8 cellular contexts compared by ENCODE assay signal in genomic region chr5:172983542-172984243, GRCh38. TPM values are rescaled to one million over a fixed set of nuclear protein-coding genes. Genes with fewer than 3 reads are reported as not detected.
A peak's percentile ranks its signal among the peaks of the same experiment; 100 is the strongest.
DNase-seq lines count a peak whose midpoint lies in the region; ATAC-seq and TF ChIP-seq lines count a peak whose summit lies in the region.

Gene ATP6V0E1 (plus strand): TSS chr5:172983771. CDS start chr5:172983861, 90 bp downstream.

- H3K36me3 ChIP-seq in SK-N-MC (ENCODE audit: insufficient read depth, low read length) (peaks cover 15% of the 10 kb centered on the region), gastroesophageal sphincter (peaks cover 0 to 26% of the 10 kb centered on the region in 2 donors), neutrophil (peaks cover 27% of the 10 kb centered on the region)

- H3K4me1 ChIP-seq in gastroesophageal sphincter (peaks cover 0 to 52% (median 7%) of the 10 kb centered on the region in 3 donors), neutrophil (ENCODE audit: control insufficient read depth in 1 of 2, insufficient read depth in 1 of 2, low read depth in 1 of 2, low read length in 1 of 2) (peaks cover 22 to 25% of the 10 kb centered on the region in 2 experiments)

- H3K4me1 Mint-ChIP-seq in activated naive CD4-positive, alpha-beta T cell treated with anti-CD3 and anti-CD28 coated beads, Interleukin-2, amount 10 ng/mL, durations not matched to agents 7 days and 5 days: peaks cover 27% of the 10 kb centered on the region

- peak; percentile 96 for ATAC-seq in gastroesophageal sphincter

- peak within 1 kb of the TSS; percentile 91 for H3K9ac ChIP-seq in SK-N-MC (ENCODE audit: insufficient read length)

- H3K27me3 Mint-ChIP-seq in activated naive CD4-positive, alpha-beta T cell treated with anti-CD3 and anti-CD28 coated beads, Interleukin-2, amount 10 ng/mL, durations not matched to agents 7 days and 5 days: no peaks in the 10 kb centered on the region

- DNase-seq in GM04504 (ENCODE audit: low read depth) (peak; percentile 88), HFF-Myc (ENCODE audit: extremely low read depth, low read depth) (peak; percentile 72), NAMALWA (ENCODE audit: low spot score) (peak; percentile 95), SK-N-MC (ENCODE audit: low read depth, low spot score) (no peak), substantia nigra (lab: John Stamatoyannopoulos, UW) (peak; percentile 68 to 98 (median 94))
- peak; percentile 97 for DNase-seq in activated naive CD4-positive, alpha-beta T cell treated with anti-CD3 and anti-CD28 coated beads, Interleukin-2, amount 10 ng/mL, durations not matched to agents 7 days and 5 days

- peaks cover 30% of the 10 kb centered on the region for H3K36me3 Mint-ChIP-seq in activated naive CD4-positive, alpha-beta T cell treated with anti-CD3 and anti-CD28 coated beads, Interleukin-2, amount 10 ng/mL, durations not matched to agents 7 days and 5 days

- CTCF ChIA-PET in activated naive CD4-positive, alpha-beta T cell treated with anti-CD3 and anti-CD28 coated beads, Interleukin-2, amount 10 ng/mL, durations not matched to agents 7 days and 5 days (lab: Charles Lee): interaction anchor here (0.7 to 2.9 kb wide), 16 partner anchors 10 to 348 kb away, joined by 3 to 23 read pairs (median 4); no protein-coding TSS in a partner anchor

- no peaks in the 10 kb centered on the region for H3K9me3 ChIP-seq in SK-N-MC (ENCODE audit: low read depth, low read length)
- no peaks in the 10 kb centered on the region for H3K9me3 ChIP-seq in gastroesophageal sphincter
- no peaks in the 10 kb centered on the region for H3K9me3 ChIP-seq in neutrophil

- no peak for TF ChIP-seq EP300 in gastroesophageal sphincter (IDR thresholded peaks at IDR 0.05)

- WGBS in gastroesophageal sphincter (ENCODE audit: low coverage in 1 of 2), 2 donors: 0% methylated on average over 5 of the region's 49 CpGs; no CpG with 5 or more reads in 1 of the 2 donors

- H3K4me3 Mint-ChIP-seq in activated naive CD4-positive, alpha-beta T cell treated with anti-CD3 and anti-CD28 coated beads, Interleukin-2, amount 10 ng/mL, durations not matched to agents 7 days and 5 days: peak within 1 kb of the TSS; percentile 98

- H3K4me3 ChIP-seq in HFF-Myc (replicated peaks; ENCODE audit: low read depth, low read length) (peak within 1 kb of the TSS; percentile 96), SK-N-MC (peak within 1 kb of the TSS; percentile 94), gastroesophageal sphincter (peak within 1 kb of the TSS; percentile 68 to 89), neutrophil (ENCODE audit: low read depth in 1 of 2, low read length in 1 of 2) (peak within 1 kb of the TSS; percentile 87 to 91)

- H3K27ac ChIP-seq in SK-N-MC (peak within 1 kb of the TSS; percentile 81), gastroesophageal sphincter (peak within 1 kb of the TSS; percentile 86 to 96 (median 94)), neutrophil (peak within 1 kb of the TSS; percentile 95), substantia nigra (ENCODE audit: low read depth, low read length, poor library complexity, severe bottlenecking) (peak within 1 kb of the TSS; percentile 89)

- no peaks in the 10 kb centered on the region for H3K9me3 Mint-ChIP-seq in activated naive CD4-positive, alpha-beta T cell treated with anti-CD3 and anti-CD28 coated beads, Interleukin-2, amount 10 ng/mL, durations not matched to agents 7 days and 5 days

- no peaks in the 10 kb centered on the region for H3K27me3 ChIP-seq in gastroesophageal sphincter
- H3K27me3 ChIP-seq in neutrophil: peaks cover 4% of the 10 kb centered on the region

- H3K27ac Mint-ChIP-seq in activated naive CD4-positive, alpha-beta T cell treated with anti-CD3 and anti-CD28 coated beads, Interleukin-2, amount 10 ng/mL, durations not matched to agents 7 days and 5 days: peak within 1 kb of the TSS; percentile 99

- TF ChIP-seq CTCF in HFF-Myc (IDR thresholded peaks at IDR 0.05; ENCODE audit: low read depth, low read length, missing control alignments) (no peak), gastroesophageal sphincter (IDR thresholded peaks at IDR 0.05) (peak in 1 of 4 experiments; percentile 12), neutrophil (IDR thresholded peaks at IDR 0.05) (peak; percentile 34)

- TF ChIP-seq POLR2A in gastroesophageal sphincter (IDR thresholded peaks at IDR 0.05): peak; percentile 82 to 85

RNA-seq across cellular contexts. Expression of gene ATP6V0E1, which starts in this region (rescaled TPM):
- 100 to 1,000 TPM in 3 of 4 donors, 10 to 100 TPM in 1; 94.0 to 163 (median 124) TPM for total RNA-seq in gastroesophageal sphincter
